ENCODE assay signal across 20 cellular contexts in the genomic region with DNA sequence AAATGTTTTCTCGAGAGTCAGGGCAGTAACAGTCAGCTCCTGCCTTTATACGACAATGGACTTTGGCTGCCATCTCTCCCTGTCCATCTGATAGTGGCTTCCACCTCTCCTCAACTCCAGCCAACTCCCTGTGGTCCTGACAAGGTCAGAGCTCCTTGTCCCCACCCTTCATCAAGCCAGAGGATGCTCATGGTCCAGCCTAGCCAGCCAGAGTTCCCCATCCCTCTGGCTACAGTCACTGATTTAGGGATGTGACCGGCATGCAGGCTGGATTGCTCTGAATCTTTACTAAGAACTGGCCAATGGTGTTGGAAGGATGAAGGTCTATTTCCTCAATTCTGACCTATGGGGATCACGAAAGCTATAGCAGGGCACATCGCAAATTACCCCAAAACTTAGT.
DNase-seq lines count a peak whose midpoint lies in the region; ATAC-seq, FAIRE-seq and TF ChIP-seq lines count a peak whose summit lies in the region.
"Had no signal": no experiment of that assay in that cellular context is flagged by ENCODE, and none has a peak within 500 bp of the region (broad histone marks: within the 10 kb centered on the region; RNA-seq: fewer than 3 reads in every experiment).

No MANE protein-coding gene starts in this region.

- POLR2A ChIA-PET in activated naive CD8-positive, alpha-beta T cell treated with anti-CD3 and anti-CD28 coated beads, Interleukin-2, amount 10 ng/mL, durations not matched to agents 7 days and 5 days (lab: Charles Lee) = no interaction called here
- POLR2A ChIA-PET in endothelial cell of umbilical vein (lab: Charles Lee) = no interaction called here

- H3K27ac ChIP-seq in endothelial cell of umbilical vein (ENCODE audit: insufficient read depth, low read depth, low read length) = no peak overlapping the region

- no peak for ATAC-seq in activated naive CD8-positive, alpha-beta T cell treated with anti-CD3 and anti-CD28 coated beads, Interleukin-2, amount 10 ng/mL, durations not matched to agents 7 days and 5 days (ENCODE audit: low read depth)

- no peak overlapping the region for H3K4me3 ChIP-seq in endothelial cell of umbilical vein (replicated peaks in 1 of 3; ENCODE audit: insufficient read depth in 1 of 3, low read depth in 1 of 3, low read length in 3 of 3)
- H3K4me3 ChIP-seq: HAP-1 had no signal

- H2AFZ ChIP-seq in endothelial cell of umbilical vein (ENCODE audit: low read depth, low read length) = no peak overlapping the region

- no peak overlapping the region for H3K4me3 Mint-ChIP-seq in activated naive CD8-positive, alpha-beta T cell treated with anti-CD3 and anti-CD28 coated beads, Interleukin-2, amount 10 ng/mL, durations not matched to agents 7 days and 5 days
- no peak overlapping the region for H3K4me3 Mint-ChIP-seq in activated naive CD8-positive, alpha-beta T cell treated with anti-CD3 and anti-CD28 coated beads for 36 hours
- no peak overlapping the region for H3K4me3 Mint-ChIP-seq in chondrocyte (ENCODE audit: unreplicated experiment)
- H3K4me3 Mint-ChIP-seq: CD4-positive, alpha-beta T cell; CD8-positive, alpha-beta memory T cell; HFFc6 had no signal

- no peak for TF ChIP-seq CTCF in chondrocyte (IDR thresholded peaks at IDR 0.05)
- no peak for TF ChIP-seq CTCF in endothelial cell of umbilical vein (IDR thresholded peaks at IDR 0.05; ENCODE audit: extremely low read depth in 1 of 2, insufficient read depth in 1 of 2, low read depth in 1 of 2, low read length in 2 of 2)
- TF ChIP-seq CTCF in GM10266 (IDR thresholded peaks at IDR 0.05; ENCODE audit: control insufficient read depth, insufficient read depth, low read depth, missing control alignments) = no peak

- no peaks in the 10 kb centered on the region for H3K79me2 ChIP-seq in endothelial cell of umbilical vein (ENCODE audit: control insufficient read depth, insufficient read depth, low read length)

- dilution Hi-C loops in endothelial cell of umbilical vein (cut with MboI; ENCODE audit: extremely low pct_ligation_motif_present, low sequenced_read_pairs) = no loop called here

- no peak for TF ChIP-seq POLR2A in endothelial cell of umbilical vein (IDR thresholded peaks at IDR 0.05; ENCODE audit: low read depth, low read length)

- H3K4me1 ChIP-seq in endothelial cell of umbilical vein (ENCODE audit: control insufficient read depth, extremely low read depth, insufficient read depth, low read length) = no peaks in the 10 kb centered on the region
- H3K4me1 ChIP-seq: HAP-1 had no signal

- no peaks in the 10 kb centered on the region for H3K9me3 Mint-ChIP-seq in activated naive CD8-positive, alpha-beta T cell treated with anti-CD3 and anti-CD28 coated beads, Interleukin-2, amount 10 ng/mL, durations not matched to agents 7 days and 5 days
- H3K9me3 Mint-ChIP-seq in activated naive CD8-positive, alpha-beta T cell treated with anti-CD3 and anti-CD28 coated beads for 36 hours = no peaks in the 10 kb centered on the region
- peaks cover 56% of the 10 kb centered on the region for H3K9me3 Mint-ChIP-seq in chondrocyte (ENCODE audit: low read depth)
- H3K9me3 Mint-ChIP-seq: CD8-positive, alpha-beta memory T cell had no signal

- H3K27ac Mint-ChIP-seq in activated naive CD8-positive, alpha-beta T cell treated with anti-CD3 and anti-CD28 coated beads, Interleukin-2, amount 10 ng/mL, durations not matched to agents 7 days and 5 days = no peak overlapping the region
- no peak overlapping the region for H3K27ac Mint-ChIP-seq in activated naive CD8-positive, alpha-beta T cell treated with anti-CD3 and anti-CD28 coated beads for 36 hours
- H3K27ac Mint-ChIP-seq in chondrocyte (ENCODE audit: unreplicated experiment) = no peak overlapping the region
- H3K27ac Mint-ChIP-seq: CD4-positive, alpha-beta T cell; CD8-positive, alpha-beta memory T cell; HFFc6 had no signal

- no TSS peak for BruUV-seq in endothelial cell of umbilical vein (replicated peaks; lab: Mats Ljungman, UMichigan)

- peaks cover 31% of the 10 kb centered on the region for H3K9me3 ChIP-seq in endothelial cell of umbilical vein (replicated peaks; ENCODE audit: control insufficient read depth, insufficient read depth, low read length)

- CTCF ChIA-PET in endothelial cell of umbilical vein (lab: Charles Lee) = no interaction called here

- peaks cover 3% of the 10 kb centered on the region for H3K27me3 Mint-ChIP-seq in activated naive CD8-positive, alpha-beta T cell treated with anti-CD3 and anti-CD28 coated beads, Interleukin-2, amount 10 ng/mL, durations not matched to agents 7 days and 5 days
- H3K27me3 Mint-ChIP-seq in activated naive CD8-positive, alpha-beta T cell treated with anti-CD3 and anti-CD28 coated beads for 36 hours = peaks cover 5% of the 10 kb centered on the region
- no peaks in the 10 kb centered on the region for H3K27me3 Mint-ChIP-seq in chondrocyte (ENCODE audit: low read depth)

- no peaks in the 10 kb centered on the region for H3K36me3 Mint-ChIP-seq in activated naive CD8-positive, alpha-beta T cell treated with anti-CD3 and anti-CD28 coated beads, Interleukin-2, amount 10 ng/mL, durations not matched to agents 7 days and 5 days
- H3K36me3 Mint-ChIP-seq in activated naive CD8-positive, alpha-beta T cell treated with anti-CD3 and anti-CD28 coated beads for 36 hours = no peaks in the 10 kb centered on the region
- H3K36me3 Mint-ChIP-seq in chondrocyte (ENCODE audit: low read depth) = no peaks in the 10 kb centered on the region

- DNase-seq in activated naive CD8-positive, alpha-beta T cell treated with anti-CD3 and anti-CD28 coated beads, Interleukin-2, amount 10 ng/mL, durations not matched to agents 7 days and 5 days = peak; percentile 4
- DNase-seq in activated naive CD8-positive, alpha-beta T cell treated with anti-CD3 and anti-CD28 coated beads for 36 hours = no peak
- DNase-seq in chondrocyte (ENCODE audit: low spot score) = peak; percentile 71
- no peak for DNase-seq in endothelial cell of umbilical vein (ENCODE audit: low read depth, low spot score)
- no peak for DNase-seq in DMS53 (lab: John Stamatoyannopoulos, UW)
- no peak for DNase-seq in NCI-H1694 (lab: John Stamatoyannopoulos, UW)
- no peak for DNase-seq in GM10266 (ENCODE audit: extremely low spot score)
- DNase-seq: 8988T; C1 segment of cervical spinal cord; CD4-positive, alpha-beta T cell; DMS 273 treated with DMSO at 0.1 percent for 48 hours; DMS79 treated with DMSO at 0.1 percent for 48 hours; GF-D8; GOT3; HFFc6 had no signal

- no peak overlapping the region for H3K9ac ChIP-seq in endothelial cell of umbilical vein (replicated peaks; ENCODE audit: extremely low read depth, insufficient read depth, low read length)

- H3K36me3 ChIP-seq in endothelial cell of umbilical vein (ENCODE audit: control insufficient read depth in 2 of 2, extremely low read depth in 1 of 2, insufficient read depth in 2 of 2, low read length in 2 of 2) = no peaks in the 10 kb centered on the region
- H3K36me3 ChIP-seq: HAP-1 had no signal

- no peaks in the 10 kb centered on the region for H4K20me1 ChIP-seq in endothelial cell of umbilical vein (replicated peaks; ENCODE audit: control insufficient read depth, extremely low read depth, insufficient read depth, low read length)

- intact Hi-C loops in endothelial cell of umbilical vein (cut with micrococcal nuclease) = no loop called here

- peak; percentile 31 for FAIRE-seq in endothelial cell of umbilical vein (lab: Jason Lieb, UNC)
- FAIRE-seq: D721Med, GM12892, H54 had no signal

- H3K4me2 ChIP-seq in endothelial cell of umbilical vein (ENCODE audit: insufficient read depth, low read length) = no peak overlapping the region

- H3K4me1 Mint-ChIP-seq in activated naive CD8-positive, alpha-beta T cell treated with anti-CD3 and anti-CD28 coated beads, Interleukin-2, amount 10 ng/mL, durations not matched to agents 7 days and 5 days = no peaks in the 10 kb centered on the region
- H3K4me1 Mint-ChIP-seq in activated naive CD8-positive, alpha-beta T cell treated with anti-CD3 and anti-CD28 coated beads for 36 hours = peaks cover 2% of the 10 kb centered on the region
- H3K4me1 Mint-ChIP-seq in chondrocyte (ENCODE audit: low read depth) = no peaks in the 10 kb centered on the region

- no peaks in the 10 kb centered on the region for H3K9me1 ChIP-seq in endothelial cell of umbilical vein (replicated peaks; ENCODE audit: control insufficient read depth, extremely low read depth, insufficient read depth, low read length)

- H3K27me3 ChIP-seq in endothelial cell of umbilical vein (ENCODE audit: control insufficient read depth in 2 of 2, insufficient read depth in 2 of 2, low read length in 2 of 2) = no peaks in the 10 kb centered on the region

TF ChIP-seq in endothelial cell of umbilical vein, 7 proteins besides CTCF, POLR2A, EP300 and RAD21:
- no peak for TF ChIP-seq POLR2AphosphoS5 (IDR thresholded peaks at IDR 0.05; ENCODE audit: insufficient read depth, low read depth, low read length)
- TF ChIP-seq EZH2 (IDR thresholded peaks at IDR 0.05; ENCODE audit: borderline replicate concordance, low read depth, low read length, severe bottlenecking) = no peak
- no peak for TF ChIP-seq GATA2 (IDR thresholded peaks at IDR 0.05; ENCODE audit: insufficient read depth, insufficient read length, low read depth, low read length)
- no peak for TF ChIP-seq JUN (IDR thresholded peaks at IDR 0.05; ENCODE audit: borderline replicate concordance, insufficient read depth, insufficient read length, low read depth)
- TF ChIP-seq MYC (IDR thresholded peaks at IDR 0.05; ENCODE audit: low read depth, low read length) = no peak
- TF ChIP-seq FOS (IDR thresholded peaks at IDR 0.05; ENCODE audit: borderline replicate concordance, insufficient read depth, low read length) = no peak
- TF ChIP-seq, protein P1, sequence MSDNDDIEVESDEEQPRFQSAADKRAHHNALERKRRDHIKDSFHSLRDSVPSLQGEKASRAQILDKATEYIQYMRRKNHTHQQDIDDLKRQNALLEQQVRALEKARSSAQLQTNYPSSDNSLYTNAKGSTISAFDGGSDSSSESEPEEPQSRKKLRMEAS (IDR thresholded peaks at IDR 0.05; ENCODE audit: insufficient read depth, insufficient read length) = no peak

Comparison
In these comparisons a context has a peak if more than half of its experiments do, and no peak if none do; other contexts are left out.
1. DNase-seq: peak in activated naive CD8-positive, alpha-beta T cell treated with anti-CD3 and anti-CD28 coated beads, Interleukin-2, amount 10 ng/mL, durations not matched to agents 7 days and 5 days (single experiment) and chondrocyte (single experiment); none in activated naive CD8-positive, alpha-beta T cell treated with anti-CD3 and anti-CD28 coated beads for 36 hours (single experiment), endothelial cell of umbilical vein (single experiment), DMS53 (single experiment), NCI-H1694 (single experiment) and GM10266 (single experiment).